In the genomic region with DNA sequence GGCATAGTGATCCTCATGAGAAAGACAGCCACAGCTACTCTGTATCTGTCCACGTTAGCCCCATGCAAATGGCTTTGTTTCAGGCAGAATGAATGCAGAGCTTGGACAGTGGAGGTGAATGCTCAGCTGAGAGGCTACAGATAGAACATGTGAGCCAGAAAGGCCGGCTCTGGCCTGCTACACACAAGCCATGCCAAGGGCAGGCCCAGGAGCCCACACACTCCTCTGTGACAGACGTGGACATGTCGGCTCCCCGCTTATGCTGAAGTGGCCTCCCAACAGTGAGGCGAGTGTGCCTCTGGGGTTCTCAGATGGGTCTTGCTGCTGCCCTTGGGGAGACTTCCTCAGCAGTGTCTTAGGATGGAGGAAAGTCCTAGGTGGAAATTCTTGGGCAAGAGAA, we compare ENCODE assay signal across 1 cellular context.
TF ChIP-seq lines count a peak whose summit lies in the region.

No MANE protein-coding gene starts in this region.

TF ChIP-seq in SK-N-SH, 30 proteins besides CTCF, POLR2A, EP300 and RAD21 (continued from another document):
- TF ChIP-seq ZBTB33 (IDR thresholded peaks at IDR 0.05; ENCODE audit: borderline replicate concordance, low read depth) (no peak), GATA2 (CRISPR knock-in tag; IDR thresholded peaks at IDR 0.05) (no peak), FOXM1 (IDR thresholded peaks at IDR 0.05; ENCODE audit: low read depth) (no peak), SIN3A (IDR thresholded peaks at IDR 0.05; ENCODE audit: borderline replicate concordance, low read depth, low read length) (no peak), EZH2phosphoT487 (IDR thresholded peaks at IDR 0.05; ENCODE audit: borderline replicate concordance, low read depth) (no peak), IRF3 (IDR thresholded peaks at IDR 0.05; ENCODE audit: low read depth, low read length) (no peak), POLR2AphosphoS5 (IDR thresholded peaks at IDR 0.05; ENCODE audit: low read depth, low read length) (no peak), PBX3 (IDR thresholded peaks at IDR 0.05) (no peak), NRF1 (IDR thresholded peaks at IDR 0.05; ENCODE audit: low read depth, low read length) (no peak), RXRA (IDR thresholded peaks at IDR 0.05; ENCODE audit: borderline replicate concordance, low read depth) (no peak), ELF1 (IDR thresholded peaks at IDR 0.05) (no peak), NFIC (IDR thresholded peaks at IDR 0.05; ENCODE audit: borderline replicate concordance) (no peak), TEAD4 (IDR thresholded peaks at IDR 0.05; ENCODE audit: borderline replicate concordance, insufficient read depth) (no peak)
- TF ChIP-seq, protein P1, sequence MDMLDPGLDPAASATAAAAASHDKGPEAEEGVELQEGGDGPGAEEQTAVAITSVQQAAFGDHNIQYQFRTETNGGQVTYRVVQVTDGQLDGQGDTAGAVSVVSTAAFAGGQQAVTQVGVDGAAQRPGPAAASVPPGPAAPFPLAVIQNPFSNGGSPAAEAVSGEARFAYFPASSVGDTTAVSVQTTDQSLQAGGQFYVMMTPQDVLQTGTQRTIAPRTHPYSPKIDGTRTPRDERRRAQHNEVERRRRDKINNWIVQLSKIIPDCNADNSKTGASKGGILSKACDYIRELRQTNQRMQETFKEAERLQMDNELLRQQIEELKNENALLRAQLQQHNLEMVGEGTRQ (IDR thresholded peaks at IDR 0.05; ENCODE audit: borderline replicate concordance, low read depth, low read length): no peak
- TF ChIP-seq, protein P2, sequence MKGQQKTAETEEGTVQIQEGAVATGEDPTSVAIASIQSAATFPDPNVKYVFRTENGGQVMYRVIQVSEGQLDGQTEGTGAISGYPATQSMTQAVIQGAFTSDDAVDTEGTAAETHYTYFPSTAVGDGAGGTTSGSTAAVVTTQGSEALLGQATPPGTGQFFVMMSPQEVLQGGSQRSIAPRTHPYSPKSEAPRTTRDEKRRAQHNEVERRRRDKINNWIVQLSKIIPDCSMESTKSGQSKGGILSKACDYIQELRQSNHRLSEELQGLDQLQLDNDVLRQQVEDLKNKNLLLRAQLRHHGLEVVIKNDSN (IDR thresholded peaks at IDR 0.05; ENCODE audit: borderline replicate concordance, low read depth): no peak
